ENCODE assay signal across 10 cellular contexts in genomic region chr3:59502806-59503205, GRCh38.
A peak's percentile ranks its signal among the peaks of the same experiment; 100 is the strongest.
DNase-seq lines count a peak whose midpoint lies in the region; ATAC-seq and TF ChIP-seq lines count a peak whose summit lies in the region.
"Had no signal": no experiment of that assay in that cellular context is flagged by ENCODE, and none has a peak within 500 bp of the region (broad histone marks: within the 10 kb centered on the region; RNA-seq: fewer than 3 reads in every experiment).

No MANE protein-coding gene starts in this region.

- intact Hi-C loops in cardiac septum (cut with DNase I) = loop anchor here (2.0 kb wide), 1 partner anchor 58 kb away; no protein-coding TSS in a partner anchor

- no peak overlapping the region for H3K27ac ChIP-seq in RWPE2 (ENCODE audit: poor library complexity, severe bottlenecking)
- H3K27ac ChIP-seq: cardiac muscle cell had no signal

- H3K4me3 Mint-ChIP-seq in chondrocyte (ENCODE audit: unreplicated experiment) = no peak overlapping the region

- H3K9me3 Mint-ChIP-seq in chondrocyte (ENCODE audit: low read depth) = peaks cover 8% of the 10 kb centered on the region

- no peaks in the 10 kb centered on the region for H3K27me3 ChIP-seq in RWPE2 (ENCODE audit: insufficient read depth, poor library complexity, severe bottlenecking)
- H3K27me3 ChIP-seq: cardiac muscle cell had no signal

- DNase-seq in GM04504 (ENCODE audit: low read depth) (peak; percentile 85), RWPE2 (ENCODE audit: low spot score) (no peak), chondrocyte (ENCODE audit: low spot score) (no peak), NOMO-1 treated with dmso at 0.1 percent for 144 hours (lab: John Stamatoyannopoulos, UW; ENCODE audit: unreplicated experiment) (no peak), cardiac septum (ENCODE audit: low spot score) (no peak), Ammon's horn (ENCODE audit: low spot score) (no peak)
- DNase-seq in stimulated activated CD4-positive, alpha-beta T cell treated with anti-CD3 and anti-CD28 coated beads, Interleukin-1b, Interleukin-23, amount 100 ng/mL, for 24 hours (ENCODE audit: low read depth in 4 of 4, low spot score in 1 of 4) = peak; percentile 3 to 29 (median 10)
- DNase-seq: NCI-H510A had no signal

- peak overlapping the region; percentile 59 for H3K27ac Mint-ChIP-seq in chondrocyte (ENCODE audit: unreplicated experiment)

- peaks cover 5% of the 10 kb centered on the region for H3K4me1 Mint-ChIP-seq in chondrocyte (ENCODE audit: low read depth)

- ATAC-seq in RWPE2 (ENCODE audit: low read depth) (peak; percentile 86), GM21717 (IDR thresholded peaks at IDR 0.05; ENCODE audit: unreplicated experiment) (no peak)

- no peaks in the 10 kb centered on the region for H3K36me3 ChIP-seq in RWPE2 (ENCODE audit: low read depth)
- H3K36me3 ChIP-seq: cardiac muscle cell had no signal

- H3K4me1 ChIP-seq in RWPE2 (ENCODE audit: insufficient read depth, poor library complexity, severe bottlenecking) = no peaks in the 10 kb centered on the region

- no peak overlapping the region for H3K4me3 ChIP-seq in RWPE2 (ENCODE audit: severe bottlenecking)
- H3K4me3 ChIP-seq: cardiac muscle cell had no signal

- no peaks in the 10 kb centered on the region for H3K9me3 ChIP-seq in RWPE2 (ENCODE audit: severe bottlenecking)

- TF ChIP-seq CTCF in RWPE2 (IDR thresholded peaks at IDR 0.05; ENCODE audit: poor library complexity, severe bottlenecking) (no peak), chondrocyte (IDR thresholded peaks at IDR 0.05) (no peak)

- no peaks in the 10 kb centered on the region for H3K27me3 Mint-ChIP-seq in chondrocyte (ENCODE audit: low read depth)

- no peaks in the 10 kb centered on the region for H3K36me3 Mint-ChIP-seq in chondrocyte (ENCODE audit: low read depth)

Comparison
In these comparisons a context has a peak if more than half of its experiments do, and no peak if none do; other contexts are left out.
1. DNase-seq: peak in GM04504 (single experiment) and stimulated activated CD4-positive, alpha-beta T cell treated with anti-CD3 and anti-CD28 coated beads, Interleukin-1b, Interleukin-23, amount 100 ng/mL, for 24 hours (4 of 4); none in RWPE2 (single experiment), chondrocyte (single experiment), NOMO-1 treated with dmso at 0.1 percent for 144 hours (single experiment), cardiac septum (single experiment) and Ammon's horn (single experiment).